Comparison of ENCODE assay signal across 14 cellular contexts in genomic region chr6:1076531-1077453, GRCh38.
"Had no signal": no experiment of that assay in that cellular context is flagged by ENCODE, and none has a peak within 500 bp of the region (broad histone marks: within the 10 kb centered on the region; RNA-seq: fewer than 3 reads in every experiment).

No MANE protein-coding gene starts in this region.

- H3K4me1 ChIP-seq: ascending aorta, breast epithelium, left ventricle myocardium inferior had no signal

- H3K27ac ChIP-seq: ascending aorta, breast epithelium, gastroesophageal sphincter, heart right ventricle, left ventricle myocardium inferior, WERI-Rb-1 had no signal

- H3K4me3 ChIP-seq: ascending aorta, breast epithelium, gastroesophageal sphincter, heart right ventricle, left ventricle myocardium inferior, thyroid gland had no signal

- H3K27me3 ChIP-seq: ascending aorta, gastroesophageal sphincter, thyroid gland had no signal

- H3K36me3 ChIP-seq: ascending aorta, breast epithelium, gastroesophageal sphincter, heart right ventricle, left ventricle myocardium inferior, thyroid gland, WERI-Rb-1 had no signal

- DNase-seq: activated CD4-positive, alpha-beta T cell treated with anti-CD3 and anti-CD28 coated beads for 36 hours; activated CD8-positive, alpha-beta T cell treated with anti-CD3 and anti-CD28 coated beads for 36 hours; activated gamma-delta T cell treated with Interleukin-2 at 50 U/mL for 16 hours; activated T-cell treated with anti-CD3 and anti-CD28 coated beads, Interleukin-2, amount 50 U/mL, for 48 hours; dermis blood vessel endothelial cell; heart right ventricle; left ventricle myocardium inferior; SIG-M5; T-helper 17 cell; WERI-Rb-1 had no signal

- H3K9me3 ChIP-seq: ascending aorta, breast epithelium, gastroesophageal sphincter, heart right ventricle, left ventricle myocardium inferior, thyroid gland had no signal
